Comparison of ENCODE assay signal across 1 cellular context in genomic region chr16:78480588-78480987, GRCh38.
TF ChIP-seq lines count a peak whose summit lies in the region.

No MANE protein-coding gene starts in this region.

TF ChIP-seq in HepG2, 621 proteins besides CTCF, POLR2A, EP300 and RAD21 (continued from another document and continues in another):
- TF ChIP-seq IRF1 (CRISPR knock-in tag; IDR thresholded peaks at IDR 0.05; ENCODE audit: low read depth): no peak
- 0 out of 2 replicates have a peak, but pooled peaks have one; percentile 43 for TF ChIP-seq THRA (CRISPR knock-in tag; IDR thresholded peaks at IDR 0.05; ENCODE audit: borderline replicate concordance)
- no peak for TF ChIP-seq ZSCAN21 (CRISPR knock-in tag; IDR thresholded peaks at IDR 0.05; ENCODE audit: borderline replicate concordance)
- peak; percentile 55 for TF ChIP-seq NR2F6 (IDR thresholded peaks at IDR 0.05)
- peak; percentile 79 for TF ChIP-seq NR2F6 (CRISPR knock-in tag; IDR thresholded peaks at IDR 0.05)
- TF ChIP-seq ZFYVE20 (CRISPR knock-in tag; IDR thresholded peaks at IDR 0.05; ENCODE audit: borderline replicate concordance, low read depth): no peak
- no peak for TF ChIP-seq MTF1 (CRISPR knock-in tag; IDR thresholded peaks at IDR 0.05)
- TF ChIP-seq PHF5A (CRISPR knock-in tag; IDR thresholded peaks at IDR 0.05; ENCODE audit: low read depth, unreplicated experiment): no peak
- 0 out of 2 replicates have a peak, but pooled peaks have one; percentile 37 for TF ChIP-seq ZNF639 (CRISPR knock-in tag; conservative IDR thresholded peaks at IDR 0.05)
- TF ChIP-seq GTF2F1 (IDR thresholded peaks at IDR 0.05; ENCODE audit: low read length): no peak
- TF ChIP-seq ZNF136 (CRISPR knock-in tag; IDR thresholded peaks at IDR 0.05; ENCODE audit: low read depth): no peak
- TF ChIP-seq ZNF784 (CRISPR knock-in tag; IDR thresholded peaks at IDR 0.05; ENCODE audit: borderline replicate concordance): no peak
- no peak for TF ChIP-seq CENPX (CRISPR knock-in tag; IDR thresholded peaks at IDR 0.05)
- no peak for TF ChIP-seq ZNF431 (CRISPR knock-in tag; IDR thresholded peaks at IDR 0.05; ENCODE audit: borderline replicate concordance, low read depth)
- TF ChIP-seq FOXK1 (CRISPR knock-in tag; IDR thresholded peaks at IDR 0.05; ENCODE audit: borderline replicate concordance, low read depth): no peak; the same call in 1 of the 2 replicates
- TF ChIP-seq SRSF9 (IDR thresholded peaks at IDR 0.05; ENCODE audit: borderline replicate concordance, insufficient read depth, low read depth, low read length, poor library complexity, severe bottlenecking): no peak
- TF ChIP-seq ZNF33A (CRISPR knock-in tag; IDR thresholded peaks at IDR 0.05; ENCODE audit: borderline replicate concordance): no peak
- no peak for TF ChIP-seq FOXC1 (CRISPR knock-in tag; IDR thresholded peaks at IDR 0.05; ENCODE audit: borderline replicate concordance)
- TF ChIP-seq ZNF513 (CRISPR knock-in tag; conservative IDR thresholded peaks at IDR 0.05): no peak
- no peak for TF ChIP-seq ZBTB44 (CRISPR knock-in tag; IDR thresholded peaks at IDR 0.05)
- TF ChIP-seq SOX6 (IDR thresholded peaks at IDR 0.05): no peak
- peak; percentile 93 for TF ChIP-seq SOX6 (CRISPR knock-in tag; IDR thresholded peaks at IDR 0.05)
- TF ChIP-seq ZNF660 (CRISPR knock-in tag; IDR thresholded peaks at IDR 0.05; ENCODE audit: borderline replicate concordance, low read depth): no peak
- TF ChIP-seq ZNF263 (CRISPR knock-in tag; IDR thresholded peaks at IDR 0.05): no peak
- TF ChIP-seq SRY (CRISPR knock-in tag; IDR thresholded peaks at IDR 0.05): no peak
- TF ChIP-seq KMT2A (CRISPR knock-in tag; IDR thresholded peaks at IDR 0.05): peak; percentile 31; the same call in 1 of the 2 replicates
- TF ChIP-seq TFDP2 (CRISPR knock-in tag; IDR thresholded peaks at IDR 0.05): 0 out of 2 replicates have a peak, but pooled peaks have one; percentile 39
- TF ChIP-seq MTA1 (CRISPR knock-in tag; IDR thresholded peaks at IDR 0.05; ENCODE audit: borderline replicate concordance): no peak; the same call in 1 of the 2 replicates
- TF ChIP-seq ZNF740 (CRISPR knock-in tag; IDR thresholded peaks at IDR 0.05): no peak; the same call in 1 of the 2 replicates
- TF ChIP-seq RNF2 (conservative IDR thresholded peaks at IDR 0.05; ENCODE audit: low read depth): no peak
- no peak for TF ChIP-seq POLR2AphosphoS5 (IDR thresholded peaks at IDR 0.05; ENCODE audit: low read depth, low read length)
- 0 out of 2 replicates have a peak, but pooled peaks have one; percentile 28 for TF ChIP-seq DDIT3 (CRISPR knock-in tag; IDR thresholded peaks at IDR 0.05)
- TF ChIP-seq SPEN (CRISPR knock-in tag; IDR thresholded peaks at IDR 0.05; ENCODE audit: low read depth): no peak
- no peak for TF ChIP-seq ZBTB25 (CRISPR knock-in tag; IDR thresholded peaks at IDR 0.05)
- no peak for TF ChIP-seq ZNF83 (CRISPR knock-in tag; IDR thresholded peaks at IDR 0.05; ENCODE audit: borderline replicate concordance)
- TF ChIP-seq ZNF17 (CRISPR knock-in tag; IDR thresholded peaks at IDR 0.05): no peak
- no peak for TF ChIP-seq KDM5B (CRISPR knock-in tag; IDR thresholded peaks at IDR 0.05; ENCODE audit: borderline replicate concordance)
- TF ChIP-seq TIGD3 (CRISPR knock-in tag; IDR thresholded peaks at IDR 0.05; ENCODE audit: borderline replicate concordance): no peak
- no peak for TF ChIP-seq ZNF383 (CRISPR knock-in tag; IDR thresholded peaks at IDR 0.05; ENCODE audit: borderline replicate concordance)
- no peak for TF ChIP-seq NFE2L1 (CRISPR knock-in tag; IDR thresholded peaks at IDR 0.05; ENCODE audit: borderline replicate concordance)
- no peak for TF ChIP-seq ZNF572 (CRISPR knock-in tag; IDR thresholded peaks at IDR 0.05)
- peak; percentile 73 for TF ChIP-seq NCOA2 (CRISPR knock-in tag; IDR thresholded peaks at IDR 0.05)
- no peak for TF ChIP-seq SIX1 (CRISPR knock-in tag; IDR thresholded peaks at IDR 0.05; ENCODE audit: borderline replicate concordance)
- no peak for TF ChIP-seq ZNF589 (CRISPR knock-in tag; conservative IDR thresholded peaks at IDR 0.05)
- TF ChIP-seq USF2 (IDR thresholded peaks at IDR 0.05; ENCODE audit: low read depth, low read length): no peak
- TF ChIP-seq USF2 (CRISPR knock-in tag; IDR thresholded peaks at IDR 0.05; ENCODE audit: borderline replicate concordance): no peak
- peak; percentile 78; the same call in 1 of the 2 replicates for TF ChIP-seq FOXO1 (CRISPR knock-in tag; IDR thresholded peaks at IDR 0.05)
- no peak for TF ChIP-seq NONO (IDR thresholded peaks at IDR 0.05)
- peak; percentile 70; the same call in 1 of the 2 replicates for TF ChIP-seq NONO (CRISPR knock-in tag; conservative IDR thresholded peaks at IDR 0.05)
- peak; percentile 71 for TF ChIP-seq ZBTB7B (CRISPR knock-in tag; IDR thresholded peaks at IDR 0.05)
